In the genomic region with DNA sequence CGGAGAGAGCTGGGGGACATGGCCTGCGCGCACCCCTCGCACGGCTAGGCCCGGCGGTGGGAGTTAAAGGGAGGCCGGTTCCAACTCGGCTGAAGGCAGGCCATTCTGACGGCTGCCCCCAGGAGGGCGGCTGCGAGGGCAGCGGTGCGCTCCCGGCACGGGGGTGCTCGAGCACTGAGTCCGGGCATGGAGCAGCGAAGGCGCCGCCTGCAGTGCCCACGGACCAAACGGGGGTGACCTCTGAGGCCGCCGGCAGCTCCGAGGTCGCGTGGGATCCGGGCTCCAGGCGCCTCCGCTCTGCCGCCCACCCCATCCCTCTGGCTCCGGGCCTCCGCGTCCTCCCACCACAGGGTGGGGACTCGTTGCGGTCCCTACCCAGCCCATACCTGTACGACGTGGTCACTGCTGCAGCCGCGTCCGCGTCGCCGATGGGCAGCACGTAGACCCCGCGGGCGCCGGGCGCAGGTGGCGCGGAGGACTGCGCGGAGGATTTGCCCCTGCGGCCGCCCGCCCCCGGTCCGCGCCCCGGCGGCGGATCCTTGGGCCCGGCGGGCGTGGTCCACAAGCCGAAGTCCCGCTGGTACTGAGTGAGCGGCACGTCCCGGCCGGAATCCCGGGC, we compare ENCODE assay signal across 8 cellular contexts. TPM values are rescaled to one million over a fixed set of nuclear protein-coding genes. Genes with fewer than 3 reads are reported as not detected.
DNase-seq lines count a peak whose midpoint lies in the region; ATAC-seq, FAIRE-seq and TF ChIP-seq lines count a peak whose summit lies in the region.

No MANE protein-coding gene starts in this region.

- no peak for TF ChIP-seq CTCF in OCI-LY3 (IDR thresholded peaks at IDR 0.05; ENCODE audit: low read depth, low read length)
- no peak for TF ChIP-seq CTCF in keratinocyte (optimal IDR thresholded peaks at IDR 0.05 in 1 of 3, IDR thresholded peaks at IDR 0.05 in 1 of 3, conservative IDR thresholded peaks at IDR 0.05 in 1 of 3; ENCODE audit: extremely low read depth in 1 of 3, insufficient read depth in 2 of 3, low read length in 3 of 3)

- H3K9me3 ChIP-seq in OCI-LY3 (ENCODE audit: insufficient read depth, low read length) (no peaks in the 10 kb centered on the region), keratinocyte (ENCODE audit: control insufficient read depth, low read depth, low read length) (no peaks in the 10 kb centered on the region)

- 0 out of 2 replicates have a peak, but pooled peaks cover 3% of the 10 kb centered on the region for H3K27me3 ChIP-seq in OCI-LY3 (ENCODE audit: low read depth, low read length)
- H3K27me3 ChIP-seq in keratinocyte (ENCODE audit: control insufficient read depth, extremely low read depth, insufficient read depth, low read length): no peaks in the 10 kb centered on the region

- H3K9me3 Mint-ChIP-seq in stimulated activated memory B cell treated with anti-CD40 and anti-IgM and Interleukin-4, amounts not matched to agents 10 μg/mL and 1 μg/mL and 100 μg/mL, for 72 hours: no peaks in the 10 kb centered on the region

- H3K4me3 Mint-ChIP-seq in stimulated activated memory B cell treated with anti-CD40 and anti-IgM and Interleukin-4, amounts not matched to agents 10 μg/mL and 1 μg/mL and 100 μg/mL, for 72 hours: peak overlapping the region; percentile 71

- no peaks in the 10 kb centered on the region for H3K27me3 Mint-ChIP-seq in stimulated activated memory B cell treated with anti-CD40 and anti-IgM and Interleukin-4, amounts not matched to agents 10 μg/mL and 1 μg/mL and 100 μg/mL, for 72 hours

- in situ Hi-C loops in T47D (cut with HindIII; ENCODE audit: low pct_unique_long_range_greater_than_20kb, low sequenced_read_pairs): no loop called here

- H3K9ac ChIP-seq in OCI-LY3 (ENCODE audit: low read length) (no peak overlapping the region), keratinocyte (ENCODE audit: control insufficient read depth, extremely low read depth, insufficient read depth, low read length) (peak overlapping the region; percentile 44)

- FAIRE-seq in keratinocyte (lab: Jason Lieb, UNC): no peak

- H3K27ac Mint-ChIP-seq in stimulated activated memory B cell treated with anti-CD40 and anti-IgM and Interleukin-4, amounts not matched to agents 10 μg/mL and 1 μg/mL and 100 μg/mL, for 72 hours: peak overlapping the region; percentile 14

- H2AFZ ChIP-seq in OCI-LY3 (ENCODE audit: low read depth, low read length) (no peak overlapping the region), keratinocyte (ENCODE audit: control insufficient read depth, low read length) (peak overlapping the region; percentile 71)

- H3K79me2 ChIP-seq in OCI-LY3 (ENCODE audit: low read length) (no peaks in the 10 kb centered on the region), keratinocyte (ENCODE audit: control insufficient read depth, insufficient read depth, low read length) (no peaks in the 10 kb centered on the region)

- H3K4me1 Mint-ChIP-seq in stimulated activated memory B cell treated with anti-CD40 and anti-IgM and Interleukin-4, amounts not matched to agents 10 μg/mL and 1 μg/mL and 100 μg/mL, for 72 hours: peaks cover 16% of the 10 kb centered on the region

- H3K27ac ChIP-seq in OCI-LY3 (ENCODE audit: low read length) (no peak overlapping the region), keratinocyte (ENCODE audit: control insufficient read depth, insufficient read depth, low read length) (no peak overlapping the region)

- dilution Hi-C loops in keratinocyte (cut with MboI; ENCODE audit: extremely low pct_ligation_motif_present, low sequenced_read_pairs): no loop called here

- H3K9me1 ChIP-seq in keratinocyte (ENCODE audit: control insufficient read depth, extremely low read depth, insufficient read depth, low read length): no peaks in the 10 kb centered on the region

- H3K4me2 ChIP-seq in OCI-LY3 (ENCODE audit: low read length) (peak overlapping the region; percentile 37), keratinocyte (ENCODE audit: control insufficient read depth, extremely low read depth, insufficient read depth, low read depth, low read length) (peak overlapping the region; percentile 81)

- H3K36me3 ChIP-seq in OCI-LY3 (replicated peaks; ENCODE audit: low read depth, low read length): peaks cover 7% of the 10 kb centered on the region
- H3K36me3 ChIP-seq in keratinocyte (ENCODE audit: control insufficient read depth in 2 of 2, extremely low read depth in 1 of 2, insufficient read depth in 2 of 2, low read length in 2 of 2): peaks cover 2 to 7% of the 10 kb centered on the region in 2 experiments

- H3K4me1 ChIP-seq in OCI-LY3 (ENCODE audit: low read length) (peaks cover 3% of the 10 kb centered on the region; the same call in 1 of the 2 replicates), keratinocyte (ENCODE audit: control insufficient read depth, extremely low read depth, insufficient read depth, low read length) (peaks cover 17% of the 10 kb centered on the region)

- peak overlapping the region; percentile 61 for H3K4me3 ChIP-seq in OCI-LY3 (ENCODE audit: low read length)
- H3K4me3 ChIP-seq in keratinocyte (ENCODE audit: control insufficient read depth in 2 of 3, extremely low read depth in 1 of 3, insufficient read depth in 2 of 3, low read depth in 1 of 3, low read length in 3 of 3): peak overlapping the region; percentile 48 to 64 (median 57)

- H3K36me3 Mint-ChIP-seq in stimulated activated memory B cell treated with anti-CD40 and anti-IgM and Interleukin-4, amounts not matched to agents 10 μg/mL and 1 μg/mL and 100 μg/mL, for 72 hours: peaks cover 28% of the 10 kb centered on the region

- DNase-seq in COLO668 (lab: John Stamatoyannopoulos, UW; ENCODE audit: unreplicated experiment) (peak; percentile 35), T47D (ENCODE audit: low read depth in 1 of 2, low spot score in 1 of 2) (peak; percentile 50 to 72), keratinocyte (ENCODE audit: low read depth, low spot score) (no peak), OCI-M2 (lab: John Stamatoyannopoulos, UW; ENCODE audit: unreplicated experiment) (no peak)

- no peaks in the 10 kb centered on the region for H4K20me1 ChIP-seq in OCI-LY3 (ENCODE audit: insufficient read depth, low read length)
- no peaks in the 10 kb centered on the region for H4K20me1 ChIP-seq in keratinocyte (ENCODE audit: control insufficient read depth, extremely low read depth, insufficient read depth, low read length)

- ATAC-seq in GM21367 (IDR thresholded peaks at IDR 0.05; ENCODE audit: unreplicated experiment) (peak; percentile 13), HG02970 (IDR thresholded peaks at IDR 0.05; ENCODE audit: low FRiP score, unreplicated experiment) (no peak)
- peak; percentile 53 for ATAC-seq in stimulated activated memory B cell treated with anti-CD40 and anti-IgM and Interleukin-4, amounts not matched to agents 10 μg/mL and 1 μg/mL and 100 μg/mL, for 72 hours

RNA-seq across cellular contexts. Expression of a gene that starts 0.5 kb away (rescaled TPM):
- polyA plus RNA-seq in keratinocyte: 1.2 to 1.4 TPM (median 1.4 TPM) in 3 replicates
- polyA plus RNA-seq in keratinocyte (2011; ENCODE audit: low read depth): not detected
- polyA plus RNA-seq in keratinocyte (2011; cell fraction: cytosol; rRNA removed): 1.0 and 2.4 TPM in 2 replicates
- polyA plus RNA-seq in keratinocyte (2011; cell fraction: nucleus; rRNA removed): 1.7 and 1.9 TPM in 2 replicates
- 1.1 and 2.0 TPM in 2 replicates for polyA plus RNA-seq in keratinocyte (2012; ENCODE audit: low replicate concordance)
- polyA minus RNA-seq in keratinocyte: not detected in 3 replicates
- not detected for polyA minus RNA-seq in keratinocyte (2011; cell fraction: cytosol; rRNA and poly(A)+ RNA removed)
- not detected in 2 replicates for polyA minus RNA-seq in keratinocyte (2011; cell fraction: nucleus; rRNA and poly(A)+ RNA removed)

RNA-seq across cellular contexts. Expression of a gene that starts 59.8 kb away (rescaled TPM):
- polyA plus RNA-seq in keratinocyte: 52.2 to 68.9 TPM (median 61.4 TPM) in 3 replicates
- 10.4 TPM for polyA plus RNA-seq in keratinocyte (2011; ENCODE audit: low read depth)
- 59.9 and 77.9 TPM in 2 replicates for polyA plus RNA-seq in keratinocyte (2011; cell fraction: cytosol; rRNA removed)
- 34.5 and 41.7 TPM in 2 replicates for polyA plus RNA-seq in keratinocyte (2011; cell fraction: nucleus; rRNA removed)
- polyA plus RNA-seq in keratinocyte (2012; ENCODE audit: low replicate concordance): 39.9 and 58.6 TPM in 2 replicates
- 8.9 to 36.7 TPM (median 22.0 TPM) in 3 replicates for polyA minus RNA-seq in keratinocyte
- polyA minus RNA-seq in keratinocyte (2011; cell fraction: cytosol; rRNA and poly(A)+ RNA removed): 30.3 TPM
- 7.2 and 18.0 TPM in 2 replicates for polyA minus RNA-seq in keratinocyte (2011; cell fraction: nucleus; rRNA and poly(A)+ RNA removed)

Comparison
In these comparisons a context has a peak if more than half of its experiments do, and no peak if none do; other contexts are left out.
1. DNase-seq: peak in COLO668 (single experiment) and T47D (2 of 2); none in keratinocyte (single experiment) and OCI-M2 (single experiment).